In the genomic region with DNA sequence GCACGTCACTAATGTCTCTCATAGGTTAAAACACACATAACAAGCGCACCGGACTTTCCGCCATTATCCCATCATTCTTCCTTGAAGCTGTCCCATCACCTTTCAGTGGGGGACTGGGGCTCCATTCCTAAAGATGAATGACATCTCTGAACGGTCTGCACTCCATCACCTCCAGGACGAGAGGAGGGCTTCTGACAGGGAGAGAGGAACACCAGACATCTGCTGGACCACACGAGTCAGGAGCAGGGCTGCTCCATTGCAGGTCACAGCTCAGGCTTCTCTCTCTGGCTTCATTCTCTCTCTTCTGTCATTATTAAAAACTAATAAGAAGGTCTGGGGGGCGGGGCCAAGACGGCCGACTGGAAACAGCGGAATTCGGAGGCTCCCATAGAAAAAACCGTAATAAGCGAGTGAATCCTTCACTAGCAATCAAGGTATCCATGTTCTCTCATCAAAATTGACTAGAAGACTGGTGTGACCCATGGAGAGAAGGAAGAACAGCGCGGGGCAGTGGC, we compare ENCODE assay signal across 29 cellular contexts.
"Had no signal": no experiment of that assay in that cellular context is flagged by ENCODE, and none has a peak within 500 bp of the region (broad histone marks: within the 10 kb centered on the region; RNA-seq: fewer than 3 reads in every experiment).

No MANE protein-coding gene starts in this region.

- H3K27ac Mint-ChIP-seq: activated CD4-positive, alpha-beta memory T cell treated with anti-CD3 and anti-CD28 coated beads, Interleukin-2, amount 10 ng/mL, durations not matched to agents 7 days and 5 days; activated CD4-positive, alpha-beta T cell treated with anti-CD3 and anti-CD28 coated beads, Interleukin-2, amount 10 ng/mL, durations not matched to agents 7 days and 5 days; activated naive CD4-positive, alpha-beta T cell treated with anti-CD3 and anti-CD28 coated beads for 36 hours; activated naive CD8-positive, alpha-beta T cell; activated T-helper 17 cell treated with anti-CD3 and anti-CD28 coated beads, Interleukin-2, amount 50 U/mL, for 72 hours; T-helper 1 cell treated with Interleukin-12 subunit alpha and Interleukin-12 subunit beta and Interleukin-4 antibody, amounts not matched to agents 30 μg/mL and 1 μg/mL, for 36 hours had no signal

- H3K4me1 Mint-ChIP-seq: activated CD4-positive, alpha-beta memory T cell treated with anti-CD3 and anti-CD28 coated beads, Interleukin-2, amount 10 ng/mL, durations not matched to agents 7 days and 5 days; activated CD4-positive, alpha-beta T cell treated with anti-CD3 and anti-CD28 coated beads, Interleukin-2, amount 10 ng/mL, durations not matched to agents 7 days and 5 days; activated T-helper 17 cell treated with anti-CD3 and anti-CD28 coated beads, Interleukin-2, amount 50 U/mL, for 72 hours; central memory CD8-positive, alpha-beta T cell had no signal

- H3K27ac ChIP-seq: Peyer's patch, RWPE1, SJCRH30 had no signal

- H3K36me3 ChIP-seq: MG63, Peyer's patch, SJCRH30 had no signal

- H3K36me3 Mint-ChIP-seq: activated naive CD8-positive, alpha-beta T cell had no signal

- H3K27me3 Mint-ChIP-seq: activated CD4-positive, alpha-beta memory T cell treated with anti-CD3 and anti-CD28 coated beads, Interleukin-2, amount 10 ng/mL, durations not matched to agents 7 days and 5 days; activated CD4-positive, alpha-beta T cell treated with anti-CD3 and anti-CD28 coated beads, Interleukin-2, amount 10 ng/mL, durations not matched to agents 7 days and 5 days; activated naive CD8-positive, alpha-beta T cell; activated T-helper 17 cell treated with anti-CD3 and anti-CD28 coated beads, Interleukin-2, amount 50 U/mL, for 72 hours; brain; central memory CD8-positive, alpha-beta T cell had no signal

- H3K9me3 ChIP-seq: MG63, Peyer's patch, SJCRH30 had no signal

- ATAC-seq: activated T-helper 17 cell treated with anti-CD3 and anti-CD28 coated beads, Interleukin-2, amount 50 U/mL, for 72 hours had no signal

- H3K4me3 Mint-ChIP-seq: activated CD4-positive, alpha-beta memory T cell treated with anti-CD3 and anti-CD28 coated beads, Interleukin-2, amount 10 ng/mL, durations not matched to agents 7 days and 5 days; activated CD4-positive, alpha-beta T cell treated with anti-CD3 and anti-CD28 coated beads, Interleukin-2, amount 10 ng/mL, durations not matched to agents 7 days and 5 days; activated naive CD4-positive, alpha-beta T cell treated with anti-CD3 and anti-CD28 coated beads for 36 hours; activated naive CD8-positive, alpha-beta T cell; activated T-helper 17 cell treated with anti-CD3 and anti-CD28 coated beads, Interleukin-2, amount 50 U/mL, for 72 hours; brain; central memory CD8-positive, alpha-beta T cell; T-helper 1 cell treated with Interleukin-12 subunit alpha and Interleukin-12 subunit beta and Interleukin-4 antibody, amounts not matched to agents 30 μg/mL and 1 μg/mL, for 36 hours had no signal

- H3K4me1 ChIP-seq: Peyer's patch, SJCRH30 had no signal

- DNase-seq: activated CD4-positive, alpha-beta memory T cell treated with anti-CD3 and anti-CD28 coated beads, Interleukin-2, amount 10 ng/mL, durations not matched to agents 7 days and 5 days; activated CD4-positive, alpha-beta T cell treated with anti-CD3 and anti-CD28 coated beads, Interleukin-2, amount 10 ng/mL, durations not matched to agents 7 days and 5 days; activated CD4-positive, CD25-positive, alpha-beta regulatory T cell; activated gamma-delta T cell; activated naive CD4-positive, alpha-beta T cell treated with anti-CD3 and anti-CD28 coated beads for 36 hours; activated T-cell treated with anti-CD3 and anti-CD28 coated beads for 4 hours; activated T-cell treated with anti-CD3 and anti-CD28 coated beads, Interleukin-2, amount 50 U/mL, for 48 hours; amygdala; MG63; MV-4-11; NCI-H1092 treated with DMSO at 0.1 percent for 48 hours; NCI-H1417 treated with DMSO at 0.1 percent for 48 hours; NCI-H1694; NCI-H2029; NCI-H2107; NCI-H2171 treated with DMSO at 0.1 percent for 48 hours; NCI-H345; NCI-H510A; NCI-H526 treated with DMSO at 0.1 percent for 48 hours; OCI-M1; Peyer's patch; Right ventricle myocardium superior; SJCRH30 had no signal

- H3K27me3 ChIP-seq: MG63, Peyer's patch had no signal

- H3K4me3 ChIP-seq: MG63, Peyer's patch, SJCRH30 had no signal
